Comparison of ENCODE assay signal across 29 cellular contexts in the genomic region with DNA sequence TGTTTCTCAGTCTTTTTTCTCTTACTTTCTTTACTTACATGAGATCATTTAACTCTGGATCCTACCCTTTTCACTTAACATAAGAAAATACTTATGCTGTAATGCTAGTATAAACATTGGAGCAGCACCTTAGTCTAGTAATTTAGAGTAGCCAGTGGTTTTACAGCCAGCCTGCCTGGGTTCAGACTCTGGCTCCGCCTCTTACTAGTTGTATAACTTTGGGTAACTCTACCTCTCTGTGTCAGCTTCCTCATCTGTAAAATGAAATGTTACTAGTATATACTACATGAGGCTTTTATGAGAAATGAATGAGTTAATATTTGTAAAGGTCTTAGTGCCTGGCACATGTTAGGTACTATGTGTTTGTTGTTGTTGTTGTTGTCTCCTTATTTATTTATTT. TPM values are rescaled to one million over a fixed set of nuclear protein-coding genes. Genes with fewer than 3 reads are reported as not detected.
DNase-seq lines count a peak whose midpoint lies in the region; ATAC-seq and TF ChIP-seq lines count a peak whose summit lies in the region.
"Had no signal": no experiment of that assay in that cellular context is flagged by ENCODE, and none has a peak within 500 bp of the region (broad histone marks: within the 10 kb centered on the region; RNA-seq: fewer than 3 reads in every experiment).

No MANE protein-coding gene starts in this region.

- peaks cover 3 to 6% of the 10 kb centered on the region in 2 donors for H3K36me3 Mint-ChIP-seq in activated T-cell treated with anti-CD3 and anti-CD28 coated beads, Interleukin-2, amount 50 U/mL, for 72 hours (ENCODE audit: insufficient read depth in 2 of 2)
- H3K36me3 Mint-ChIP-seq in T-helper 1 cell treated with Interleukin-12 subunit alpha and Interleukin-12 subunit beta and Interleukin-4 antibody, amounts not matched to agents 30 μg/mL and 1 μg/mL, for 36 hours (ENCODE audit: low read depth): peaks cover 34% of the 10 kb centered on the region
- peaks cover 5 to 40% (median 15%) of the 10 kb centered on the region in 3 donors for H3K36me3 Mint-ChIP-seq in naive thymus-derived CD8-positive, alpha-beta T cell
- peaks cover 25% of the 10 kb centered on the region for H3K36me3 Mint-ChIP-seq in endodermal cell (ENCODE audit: low read depth)

- no peaks in the 10 kb centered on the region for H3K9me3 Mint-ChIP-seq in activated T-cell treated with anti-CD3 and anti-CD28 coated beads, Interleukin-2, amount 50 U/mL, for 72 hours
- no peaks in the 10 kb centered on the region for H3K9me3 Mint-ChIP-seq in T-helper 1 cell treated with Interleukin-12 subunit alpha and Interleukin-12 subunit beta and Interleukin-4 antibody, amounts not matched to agents 30 μg/mL and 1 μg/mL, for 36 hours
- H3K9me3 Mint-ChIP-seq in naive thymus-derived CD8-positive, alpha-beta T cell: no peaks in the 10 kb centered on the region
- no peaks in the 10 kb centered on the region for H3K9me3 Mint-ChIP-seq in endodermal cell
- H3K9me3 Mint-ChIP-seq: H9; natural killer cell treated with Interleukin-12 subunit alpha and Interleukin-12 subunit beta and Interleukin-15 and Interleukin-18, amount 100 ng/mL, for 72 hours; stimulated activated naive CD8-positive, alpha-beta T cell treated with anti-CD3 and anti-CD28 coated beads, Interleukin-15, Interleukin-2, amounts not matched to agents 100 ng/mL and 50 ng/mL, for 24 hours had no signal

- H3K9me3 ChIP-seq in endodermal cell (ENCODE audit: control insufficient read depth, low read length): no peaks in the 10 kb centered on the region
- H3K9me3 ChIP-seq: esophagus squamous epithelium, gastrocnemius medialis, left ventricle myocardium inferior, thyroid gland had no signal

- no peak for DNase-seq in activated T-cell treated with anti-CD3 and anti-CD28 coated beads, Interleukin-2, amount 50 U/mL, for 72 hours
- DNase-seq in activated T-cell treated with anti-CD3 and anti-CD28 coated beads, Interleukin-2, amount 50 U/mL, for 48 hours: no peak
- DNase-seq in KBM-7 (peak; percentile 25), endodermal cell (no peak), coronary artery (ENCODE audit: low spot score) (no peak)
- DNase-seq in naive thymus-derived CD8-positive, alpha-beta T cell: no peak
- DNase-seq: activated CD4-positive, alpha-beta T cell treated with anti-CD3 and anti-CD28 coated beads for 48 hours; amniotic stem cell; EL; esophagus squamous epithelium; gastrocnemius medialis; H9; hypothalamus; left ventricle myocardium inferior; MM.1S; NCI-H146; NCI-H510A; NK-92 treated with Interleukin-12 subunit alpha and Interleukin-12 subunit beta, amount 100 ng/mL, for 24 hours; right cardiac atrium; SHP77 treated with DMSO at 0.1 percent for 48 hours; stimulated activated CD4-positive, alpha-beta T cell treated with anti-CD3 and anti-CD28 coated beads, Interleukin-4, amount 100 ng/mL, for 24 hours; thyroid gland had no signal

- peaks cover 32% of the 10 kb centered on the region for H3K36me3 ChIP-seq in endodermal cell (ENCODE audit: control insufficient read depth, insufficient read depth, low read length)

- no peak overlapping the region for H3K9ac ChIP-seq in endodermal cell (ENCODE audit: extremely low read depth, low read length, poor library complexity, severe bottlenecking)
- H3K9ac ChIP-seq: parathyroid adenoma had no signal

- H3K27me3 ChIP-seq in endodermal cell (ENCODE audit: control insufficient read depth, insufficient read depth, low read length, poor library complexity, severe bottlenecking): no peaks in the 10 kb centered on the region
- H3K27me3 ChIP-seq: esophagus squamous epithelium, gastrocnemius medialis, thyroid gland had no signal

- H3K4me1 ChIP-seq in endodermal cell (ENCODE audit: control insufficient read depth, insufficient read depth, low read length): peaks cover 4% of the 10 kb centered on the region
- H3K4me1 ChIP-seq: parathyroid adenoma had no signal

- H3K4me1 Mint-ChIP-seq in activated T-cell treated with anti-CD3 and anti-CD28 coated beads, Interleukin-2, amount 50 U/mL, for 72 hours (ENCODE audit: low read depth): peaks cover 58% of the 10 kb centered on the region
- H3K4me1 Mint-ChIP-seq in T-helper 1 cell treated with Interleukin-12 subunit alpha and Interleukin-12 subunit beta and Interleukin-4 antibody, amounts not matched to agents 30 μg/mL and 1 μg/mL, for 36 hours (ENCODE audit: low read depth): peaks cover 47% of the 10 kb centered on the region
- peaks cover 13 to 73% (median 59%) of the 10 kb centered on the region in 4 donors for H3K4me1 Mint-ChIP-seq in naive thymus-derived CD8-positive, alpha-beta T cell
- peaks cover 8% of the 10 kb centered on the region for H3K4me1 Mint-ChIP-seq in endodermal cell

- no peak overlapping the region for H3K27ac ChIP-seq in endodermal cell (ENCODE audit: low read depth, low read length)
- no peak overlapping the region for H3K27ac ChIP-seq in coronary artery
- H3K27ac ChIP-seq: esophagus squamous epithelium, gastrocnemius medialis, left ventricle myocardium inferior, parathyroid adenoma, thyroid gland had no signal

- H3K27ac Mint-ChIP-seq in activated T-cell treated with anti-CD3 and anti-CD28 coated beads, Interleukin-2, amount 50 U/mL, for 72 hours: peak overlapping the region; percentile 46
- peak overlapping the region; percentile 6 for H3K27ac Mint-ChIP-seq in T-helper 1 cell treated with Interleukin-12 subunit alpha and Interleukin-12 subunit beta and Interleukin-4 antibody, amounts not matched to agents 30 μg/mL and 1 μg/mL, for 36 hours
- H3K27ac Mint-ChIP-seq in naive thymus-derived CD8-positive, alpha-beta T cell: peak overlapping the region in 7 of 10 donors; percentile 2 to 70 (median 44)
- H3K27ac Mint-ChIP-seq in endodermal cell: no peak overlapping the region
- H3K27ac Mint-ChIP-seq: H9 had no signal

- in situ Hi-C loops in KBM-7 (cut with MboI; ENCODE audit: low pct_unique_long_range_greater_than_20kb, low sequenced_read_pairs): no loop called here

- peak in 1 of 2 donors; percentile 35 for ATAC-seq in activated T-cell treated with anti-CD3 and anti-CD28 coated beads, Interleukin-2, amount 50 U/mL, for 72 hours (replicated peaks in 1 of 2)
- ATAC-seq in naive thymus-derived CD8-positive, alpha-beta T cell: no peak
- ATAC-seq in HG03378 (IDR thresholded peaks at IDR 0.05; ENCODE audit: unreplicated experiment): no peak
- ATAC-seq: gastrocnemius medialis, right cardiac atrium had no signal

- H3K4me3 ChIP-seq in endodermal cell (ENCODE audit: low read length) (no peak overlapping the region), coronary artery (no peak overlapping the region)
- H3K4me3 ChIP-seq: esophagus squamous epithelium, gastrocnemius medialis, left ventricle myocardium inferior, thyroid gland had no signal

- POLR2A ChIA-PET in naive thymus-derived CD8-positive, alpha-beta T cell (lab: Charles Lee): no interaction called here

- no peak for TF ChIP-seq CTCF in endodermal cell (conservative IDR thresholded peaks at IDR 0.05)
- TF ChIP-seq CTCF in coronary artery (IDR thresholded peaks at IDR 0.05): no peak

- WGBS in endodermal cell (ENCODE audit: insufficient coverage in 1 of 2, insufficient read length in 1 of 2), 2 experiments: 95% methylated on average over 1 of the region's 1 CpG; no CpG with 5 or more reads in 1 of the 2 experiments

- H3K27me3 Mint-ChIP-seq in activated T-cell treated with anti-CD3 and anti-CD28 coated beads, Interleukin-2, amount 50 U/mL, for 72 hours (ENCODE audit: low read depth): no peaks in the 10 kb centered on the region
- H3K27me3 Mint-ChIP-seq in T-helper 1 cell treated with Interleukin-12 subunit alpha and Interleukin-12 subunit beta and Interleukin-4 antibody, amounts not matched to agents 30 μg/mL and 1 μg/mL, for 36 hours (ENCODE audit: low read depth): no peaks in the 10 kb centered on the region
- no peaks in the 10 kb centered on the region for H3K27me3 Mint-ChIP-seq in naive thymus-derived CD8-positive, alpha-beta T cell
- H3K27me3 Mint-ChIP-seq in endodermal cell (ENCODE audit: insufficient read depth): no peaks in the 10 kb centered on the region
- H3K27me3 Mint-ChIP-seq: natural killer cell treated with Interleukin-12 subunit alpha and Interleukin-12 subunit beta and Interleukin-15 and Interleukin-18, amount 100 ng/mL, for 72 hours; stimulated activated naive CD8-positive, alpha-beta T cell treated with anti-CD3 and anti-CD28 coated beads, Interleukin-15, Interleukin-2, amounts not matched to agents 100 ng/mL and 50 ng/mL, for 24 hours had no signal

- peak overlapping the region in 1 of 2 donors; percentile 39 for H3K4me3 Mint-ChIP-seq in activated T-cell treated with anti-CD3 and anti-CD28 coated beads, Interleukin-2, amount 50 U/mL, for 72 hours
- no peak overlapping the region for H3K4me3 Mint-ChIP-seq in T-helper 1 cell treated with Interleukin-12 subunit alpha and Interleukin-12 subunit beta and Interleukin-4 antibody, amounts not matched to agents 30 μg/mL and 1 μg/mL, for 36 hours
- H3K4me3 Mint-ChIP-seq in naive thymus-derived CD8-positive, alpha-beta T cell: peak overlapping the region in 1 of 10 donors; percentile 30
- no peak overlapping the region for H3K4me3 Mint-ChIP-seq in endodermal cell
- H3K4me3 Mint-ChIP-seq: H9; stimulated activated naive CD8-positive, alpha-beta T cell treated with anti-CD3 and anti-CD28 coated beads, Interleukin-15, Interleukin-2, amounts not matched to agents 100 ng/mL and 50 ng/mL, for 24 hours had no signal

RNA-seq across cellular contexts. Expression of a gene that starts 5.6 kb away (rescaled TPM):
- total RNA-seq in activated T-cell treated with anti-CD3 and anti-CD28 coated beads, Interleukin-2, amount 50 U/mL, for 72 hours: 10 to 100 TPM; 13.4 to 14.8 TPM
- total RNA-seq in naive thymus-derived CD8-positive, alpha-beta T cell: 10 to 100 TPM; 13.0 to 13.3 TPM
- 1 to 10 TPM; 7.8 to 8.9 (median 8.8) TPM for polyA plus RNA-seq in naive thymus-derived CD8-positive, alpha-beta T cell
- 10 to 100 TPM in 1 of 2 donors, 1 to 10 TPM in 1; 6.0 to 15.8 TPM for total RNA-seq in endodermal cell
- 9.0 TPM for polyA plus RNA-seq in endodermal cell (2013, experiment 1 of 2)
- polyA plus RNA-seq in endodermal cell (2013, experiment 2 of 2): 11.1 TPM

RNA-seq across cellular contexts. Expression of a gene that starts 33.2 kb away (rescaled TPM):
- under 1 TPM in 1 of 2 donors, not detected in 1; 0.19 TPM for total RNA-seq in activated T-cell treated with anti-CD3 and anti-CD28 coated beads, Interleukin-2, amount 50 U/mL, for 72 hours
- total RNA-seq in naive thymus-derived CD8-positive, alpha-beta T cell: not detected
- polyA plus RNA-seq in naive thymus-derived CD8-positive, alpha-beta T cell: not detected
- total RNA-seq in endodermal cell: under 1 TPM; 0.29 to 0.35 TPM
- not detected for polyA plus RNA-seq in endodermal cell (2013, experiment 1 of 2)
- not detected for polyA plus RNA-seq in endodermal cell (2013, experiment 2 of 2)
- total RNA-seq: A673; gastrocnemius medialis; H9; left ventricle myocardium inferior; natural killer cell treated with Interleukin-12 subunit alpha and Interleukin-12 subunit beta and Interleukin-15 and Interleukin-18, amount 100 ng/mL, for 72 hours; right cardiac atrium had no signal
- polyA plus RNA-seq: BJ, right cardiac atrium had no signal
